ENCODE assay signal across 21 cellular contexts in genomic region chr9:71349218-71349617, GRCh38.
DNase-seq lines count a peak whose midpoint lies in the region; ATAC-seq and TF ChIP-seq lines count a peak whose summit lies in the region.
"Had no signal": no experiment of that assay in that cellular context is flagged by ENCODE, and none has a peak within 500 bp of the region (broad histone marks: within the 10 kb centered on the region; RNA-seq: fewer than 3 reads in every experiment).

No MANE protein-coding gene starts in this region.

- H3K9me3 ChIP-seq in tibial nerve = no peaks in the 10 kb centered on the region
- H3K9me3 ChIP-seq: pancreas, thyroid gland had no signal

- TF ChIP-seq EP300 in tibial nerve (IDR thresholded peaks at IDR 0.05) = no peak

- ATAC-seq in HG02970 (IDR thresholded peaks at IDR 0.05; ENCODE audit: low FRiP score, unreplicated experiment) = no peak
- ATAC-seq: naive thymus-derived CD4-positive, alpha-beta T cell; pancreas had no signal

- no peak overlapping the region for H3K27ac ChIP-seq in tibial nerve
- H3K27ac ChIP-seq: pancreas, thyroid gland had no signal

- TF ChIP-seq CTCF in tibial nerve (IDR thresholded peaks at IDR 0.05) = no peak

- H3K36me3 ChIP-seq in tibial nerve = no peaks in the 10 kb centered on the region
- H3K36me3 ChIP-seq: pancreas, thyroid gland had no signal

- peak; percentile 90 for DNase-seq in EH (ENCODE audit: low read depth)
- DNase-seq in NCI-H226 = peak; percentile 43
- DNase-seq in fibroblast of peridontal ligament (ENCODE audit: extremely low read depth) = peak; percentile 95
- DNase-seq in renal cortical epithelial cell (ENCODE audit: low read depth) = peak; percentile 18
- DNase-seq in tibial nerve (ENCODE audit: low spot score in 2 of 2) = no peak
- DNase-seq in activated CD4-positive, alpha-beta T cell treated with anti-CD3 and anti-CD28 coated beads for 1 hour = no peak
- DNase-seq in NCI-H345 treated with DMSO at 0.1 percent for 48 hours (lab: John Stamatoyannopoulos, UW; ENCODE audit: unreplicated experiment) = no peak
- DNase-seq: activated CD4-positive, alpha-beta T cell treated with anti-CD3 and anti-CD28 coated beads for 4 hours; AML-193; COR-L47; cortex of kidney; hypothalamus; mammary epithelial cell; naive thymus-derived CD4-positive, alpha-beta T cell; NCI-H774; pancreas; SHP77; stimulated activated CD4-positive, alpha-beta T cell treated with anti-CD3 and anti-CD28 coated beads, Interleukin-1b, Interleukin-23, amount 100 ng/mL, for 48 hours; stimulated activated naive CD4-positive, alpha-beta T cell; thyroid gland had no signal

- H3K4me3 ChIP-seq in tibial nerve = no peak overlapping the region
- H3K4me3 ChIP-seq: pancreas, thyroid gland had no signal

- no peak for TF ChIP-seq POLR2A in tibial nerve (IDR thresholded peaks at IDR 0.05)

- no peaks in the 10 kb centered on the region for H3K27me3 ChIP-seq in tibial nerve
- H3K27me3 ChIP-seq: pancreas, thyroid gland had no signal

- WGBS in tibial nerve, 2 donors = 72 to 79% methylated on average over 4 of the region's 4 CpGs

- no peaks in the 10 kb centered on the region for H3K4me1 ChIP-seq in tibial nerve
- H3K4me1 ChIP-seq: pancreas, thyroid gland had no signal

Comparison
In these comparisons a context has a peak if more than half of its experiments do, and no peak if none do; other contexts are left out.
1. DNase-seq: peak in EH (single experiment), NCI-H226 (single experiment), fibroblast of peridontal ligament (single experiment) and renal cortical epithelial cell (single experiment); none in tibial nerve (0 of 2), activated CD4-positive, alpha-beta T cell treated with anti-CD3 and anti-CD28 coated beads for 1 hour (single experiment) and NCI-H345 treated with DMSO at 0.1 percent for 48 hours (single experiment).